1 cellular context compared by ENCODE assay signal in the genomic region with DNA sequence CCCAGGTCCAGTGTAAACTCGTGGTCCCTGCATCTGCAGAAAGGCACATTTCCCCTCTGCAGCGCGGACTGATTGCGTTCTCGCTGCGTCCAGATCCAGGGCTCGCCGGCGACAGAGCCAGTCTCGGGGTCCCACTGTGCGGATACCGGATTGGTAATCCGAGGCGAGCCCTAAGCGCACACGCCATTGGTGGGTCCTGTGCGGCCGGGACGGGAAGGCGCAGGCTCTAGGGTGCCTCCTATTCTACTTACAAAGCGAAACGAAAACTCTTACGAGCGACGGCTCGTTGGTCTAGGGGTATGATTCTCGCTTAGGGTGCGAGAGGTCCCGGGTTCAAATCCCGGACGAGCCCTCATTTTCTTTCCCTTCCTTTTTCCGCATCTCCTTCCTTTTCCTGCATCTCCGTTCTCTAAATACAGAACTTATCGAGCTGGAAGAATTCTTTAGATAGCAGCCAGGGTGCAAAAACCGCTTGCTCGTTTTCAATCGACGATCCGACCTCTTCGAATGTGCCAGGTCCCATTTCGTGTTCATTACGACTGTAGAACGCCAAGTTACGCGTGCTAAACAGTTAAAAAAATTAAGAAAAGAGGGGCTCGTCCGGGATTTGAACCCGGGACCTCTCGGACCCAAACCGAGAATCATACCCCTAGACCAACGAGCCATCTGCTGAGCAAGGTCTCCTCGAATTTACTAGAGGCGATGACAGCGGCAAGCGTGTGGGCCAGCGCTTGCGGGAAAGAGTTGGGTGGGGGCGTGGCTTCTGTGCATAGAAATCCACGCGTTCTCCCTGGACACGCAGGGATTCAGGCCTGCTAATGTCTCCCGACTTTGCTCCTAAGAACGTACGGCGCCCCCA.
TF ChIP-seq lines count a peak whose summit lies in the region.

No MANE protein-coding gene starts in this region.

TF ChIP-seq in HepG2, 621 proteins besides CTCF, POLR2A, EP300 and RAD21 (continued from another document and continues in another):
- 0 out of 2 replicates have a peak, but pooled peaks have one; percentile 24 for TF ChIP-seq PRDM10 (CRISPR knock-in tag; IDR thresholded peaks at IDR 0.05; ENCODE audit: low read depth)
- TF ChIP-seq ZUFSP (CRISPR knock-in tag; IDR thresholded peaks at IDR 0.05; ENCODE audit: borderline replicate concordance) = no peak
- no peak for TF ChIP-seq ZNF20 (CRISPR knock-in tag; IDR thresholded peaks at IDR 0.05)
- no peak for TF ChIP-seq HOXA7 (CRISPR knock-in tag; IDR thresholded peaks at IDR 0.05)
- no peak; the same call in 1 of the 2 replicates for TF ChIP-seq KAT8 (CRISPR knock-in tag; IDR thresholded peaks at IDR 0.05)
- TF ChIP-seq ZNF615 (CRISPR knock-in tag; IDR thresholded peaks at IDR 0.05; ENCODE audit: borderline replicate concordance) = peak; percentile 50; the same call in 1 of the 2 replicates
- TF ChIP-seq RFX1 (IDR thresholded peaks at IDR 0.05) = no peak
- TF ChIP-seq HDAC2 (CRISPR knock-in tag; IDR thresholded peaks at IDR 0.05) = peak; percentile 70; the same call in 1 of the 2 replicates
- no peak for TF ChIP-seq LRRFIP1 (CRISPR knock-in tag; conservative IDR thresholded peaks at IDR 0.05)
- TF ChIP-seq ZNF180 (CRISPR knock-in tag; IDR thresholded peaks at IDR 0.05; ENCODE audit: borderline replicate concordance, low read depth) = no peak; the same call in 1 of the 2 replicates
- no peak for TF ChIP-seq U2AF1 (optimal IDR thresholded peaks at IDR 0.05; ENCODE audit: low read depth, low read length)
- TF ChIP-seq ZNF33B (CRISPR knock-in tag; IDR thresholded peaks at IDR 0.05) = no peak; the same call in 1 of the 2 replicates
- TF ChIP-seq, protein P1, sequence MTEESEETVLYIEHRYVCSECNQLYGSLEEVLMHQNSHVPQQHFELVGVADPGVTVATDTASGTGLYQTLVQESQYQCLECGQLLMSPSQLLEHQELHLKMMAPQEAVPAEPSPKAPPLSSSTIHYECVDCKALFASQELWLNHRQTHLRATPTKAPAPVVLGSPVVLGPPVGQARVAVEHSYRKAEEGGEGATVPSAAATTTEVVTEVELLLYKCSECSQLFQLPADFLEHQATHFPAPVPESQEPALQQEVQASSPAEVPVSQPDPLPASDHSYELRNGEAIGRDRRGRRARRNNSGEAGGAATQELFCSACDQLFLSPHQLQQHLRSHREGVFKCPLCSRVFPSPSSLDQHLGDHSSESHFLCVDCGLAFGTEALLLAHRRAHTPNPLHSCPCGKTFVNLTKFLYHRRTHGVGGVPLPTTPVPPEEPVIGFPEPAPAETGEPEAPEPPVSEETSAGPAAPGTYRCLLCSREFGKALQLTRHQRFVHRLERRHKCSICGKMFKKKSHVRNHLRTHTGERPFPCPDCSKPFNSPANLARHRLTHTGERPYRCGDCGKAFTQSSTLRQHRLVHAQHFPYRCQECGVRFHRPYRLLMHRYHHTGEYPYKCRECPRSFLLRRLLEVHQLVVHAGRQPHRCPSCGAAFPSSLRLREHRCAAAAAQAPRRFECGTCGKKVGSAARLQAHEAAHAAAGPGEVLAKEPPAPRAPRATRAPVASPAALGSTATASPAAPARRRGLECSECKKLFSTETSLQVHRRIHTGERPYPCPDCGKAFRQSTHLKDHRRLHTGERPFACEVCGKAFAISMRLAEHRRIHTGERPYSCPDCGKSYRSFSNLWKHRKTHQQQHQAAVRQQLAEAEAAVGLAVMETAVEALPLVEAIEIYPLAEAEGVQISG (CRISPR knock-in tag; IDR thresholded peaks at IDR 0.05) = peak; percentile 32
- no peak for TF ChIP-seq AHR (CRISPR knock-in tag; IDR thresholded peaks at IDR 0.05)
- TF ChIP-seq WIZ (CRISPR knock-in tag; IDR thresholded peaks at IDR 0.05) = no peak
- no peak for TF ChIP-seq KLF15 (CRISPR knock-in tag; IDR thresholded peaks at IDR 0.05; ENCODE audit: borderline replicate concordance)
- no peak for TF ChIP-seq MED8 (CRISPR knock-in tag; IDR thresholded peaks at IDR 0.05; ENCODE audit: insufficient replicate concordance)
- peak; percentile 89 for TF ChIP-seq POGK (CRISPR knock-in tag; conservative IDR thresholded peaks at IDR 0.05)
- TF ChIP-seq, protein P2, sequence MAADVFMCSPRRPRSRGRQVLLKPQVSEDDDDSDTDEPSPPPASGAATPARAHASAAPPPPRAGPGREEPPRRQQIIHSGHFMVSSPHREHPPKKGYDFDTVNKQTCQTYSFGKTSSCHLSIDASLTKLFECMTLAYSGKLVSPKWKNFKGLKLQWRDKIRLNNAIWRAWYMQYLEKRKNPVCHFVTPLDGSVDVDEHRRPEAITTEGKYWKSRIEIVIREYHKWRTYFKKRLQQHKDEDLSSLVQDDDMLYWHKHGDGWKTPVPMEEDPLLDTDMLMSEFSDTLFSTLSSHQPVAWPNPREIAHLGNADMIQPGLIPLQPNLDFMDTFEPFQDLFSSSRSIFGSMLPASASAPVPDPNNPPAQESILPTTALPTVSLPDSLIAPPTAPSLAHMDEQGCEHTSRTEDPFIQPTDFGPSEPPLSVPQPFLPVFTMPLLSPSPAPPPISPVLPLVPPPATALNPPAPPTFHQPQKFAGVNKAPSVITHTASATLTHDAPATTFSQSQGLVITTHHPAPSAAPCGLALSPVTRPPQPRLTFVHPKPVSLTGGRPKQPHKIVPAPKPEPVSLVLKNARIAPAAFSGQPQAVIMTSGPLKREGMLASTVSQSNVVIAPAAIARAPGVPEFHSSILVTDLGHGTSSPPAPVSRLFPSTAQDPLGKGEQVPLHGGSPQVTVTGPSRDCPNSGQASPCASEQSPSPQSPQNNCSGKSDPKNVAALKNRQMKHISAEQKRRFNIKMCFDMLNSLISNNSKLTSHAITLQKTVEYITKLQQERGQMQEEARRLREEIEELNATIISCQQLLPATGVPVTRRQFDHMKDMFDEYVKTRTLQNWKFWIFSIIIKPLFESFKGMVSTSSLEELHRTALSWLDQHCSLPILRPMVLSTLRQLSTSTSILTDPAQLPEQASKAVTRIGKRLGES (CRISPR knock-in tag; IDR thresholded peaks at IDR 0.05; ENCODE audit: borderline replicate concordance) = no peak
- no peak for TF ChIP-seq HNF4G (IDR thresholded peaks at IDR 0.05; ENCODE audit: borderline replicate concordance, low read depth, low read length)
- no peak; the same call in 1 of the 2 replicates for TF ChIP-seq HNF4G (CRISPR knock-in tag; IDR thresholded peaks at IDR 0.05; ENCODE audit: borderline replicate concordance, low read depth)
- TF ChIP-seq, protein P3, sequence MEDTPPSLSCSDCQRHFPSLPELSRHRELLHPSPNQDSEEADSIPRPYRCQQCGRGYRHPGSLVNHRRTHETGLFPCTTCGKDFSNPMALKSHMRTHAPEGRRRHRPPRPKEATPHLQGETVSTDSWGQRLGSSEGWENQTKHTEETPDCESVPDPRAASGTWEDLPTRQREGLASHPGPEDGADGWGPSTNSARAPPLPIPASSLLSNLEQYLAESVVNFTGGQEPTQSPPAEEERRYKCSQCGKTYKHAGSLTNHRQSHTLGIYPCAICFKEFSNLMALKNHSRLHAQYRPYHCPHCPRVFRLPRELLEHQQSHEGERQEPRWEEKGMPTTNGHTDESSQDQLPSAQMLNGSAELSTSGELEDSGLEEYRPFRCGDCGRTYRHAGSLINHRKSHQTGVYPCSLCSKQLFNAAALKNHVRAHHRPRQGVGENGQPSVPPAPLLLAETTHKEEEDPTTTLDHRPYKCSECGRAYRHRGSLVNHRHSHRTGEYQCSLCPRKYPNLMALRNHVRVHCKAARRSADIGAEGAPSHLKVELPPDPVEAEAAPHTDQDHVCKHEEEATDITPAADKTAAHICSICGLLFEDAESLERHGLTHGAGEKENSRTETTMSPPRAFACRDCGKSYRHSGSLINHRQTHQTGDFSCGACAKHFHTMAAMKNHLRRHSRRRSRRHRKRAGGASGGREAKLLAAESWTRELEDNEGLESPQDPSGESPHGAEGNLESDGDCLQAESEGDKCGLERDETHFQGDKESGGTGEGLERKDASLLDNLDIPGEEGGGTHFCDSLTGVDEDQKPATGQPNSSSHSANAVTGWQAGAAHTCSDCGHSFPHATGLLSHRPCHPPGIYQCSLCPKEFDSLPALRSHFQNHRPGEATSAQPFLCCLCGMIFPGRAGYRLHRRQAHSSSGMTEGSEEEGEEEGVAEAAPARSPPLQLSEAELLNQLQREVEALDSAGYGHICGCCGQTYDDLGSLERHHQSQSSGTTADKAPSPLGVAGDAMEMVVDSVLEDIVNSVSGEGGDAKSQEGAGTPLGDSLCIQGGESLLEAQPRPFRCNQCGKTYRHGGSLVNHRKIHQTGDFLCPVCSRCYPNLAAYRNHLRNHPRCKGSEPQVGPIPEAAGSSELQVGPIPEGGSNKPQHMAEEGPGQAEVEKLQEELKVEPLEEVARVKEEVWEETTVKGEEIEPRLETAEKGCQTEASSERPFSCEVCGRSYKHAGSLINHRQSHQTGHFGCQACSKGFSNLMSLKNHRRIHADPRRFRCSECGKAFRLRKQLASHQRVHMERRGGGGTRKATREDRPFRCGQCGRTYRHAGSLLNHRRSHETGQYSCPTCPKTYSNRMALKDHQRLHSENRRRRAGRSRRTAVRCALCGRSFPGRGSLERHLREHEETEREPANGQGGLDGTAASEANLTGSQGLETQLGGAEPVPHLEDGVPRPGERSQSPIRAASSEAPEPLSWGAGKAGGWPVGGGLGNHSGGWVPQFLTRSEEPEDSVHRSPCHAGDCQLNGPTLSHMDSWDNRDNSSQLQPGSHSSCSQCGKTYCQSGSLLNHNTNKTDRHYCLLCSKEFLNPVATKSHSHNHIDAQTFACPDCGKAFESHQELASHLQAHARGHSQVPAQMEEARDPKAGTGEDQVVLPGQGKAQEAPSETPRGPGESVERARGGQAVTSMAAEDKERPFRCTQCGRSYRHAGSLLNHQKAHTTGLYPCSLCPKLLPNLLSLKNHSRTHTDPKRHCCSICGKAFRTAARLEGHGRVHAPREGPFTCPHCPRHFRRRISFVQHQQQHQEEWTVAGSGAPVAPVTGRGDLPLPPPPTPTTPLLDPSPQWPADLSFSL (CRISPR knock-in tag; IDR thresholded peaks at IDR 0.05) = peak; percentile 30; the same call in 1 of the 2 replicates
